ENCODE assay signal across 9 cellular contexts in the genomic region with DNA sequence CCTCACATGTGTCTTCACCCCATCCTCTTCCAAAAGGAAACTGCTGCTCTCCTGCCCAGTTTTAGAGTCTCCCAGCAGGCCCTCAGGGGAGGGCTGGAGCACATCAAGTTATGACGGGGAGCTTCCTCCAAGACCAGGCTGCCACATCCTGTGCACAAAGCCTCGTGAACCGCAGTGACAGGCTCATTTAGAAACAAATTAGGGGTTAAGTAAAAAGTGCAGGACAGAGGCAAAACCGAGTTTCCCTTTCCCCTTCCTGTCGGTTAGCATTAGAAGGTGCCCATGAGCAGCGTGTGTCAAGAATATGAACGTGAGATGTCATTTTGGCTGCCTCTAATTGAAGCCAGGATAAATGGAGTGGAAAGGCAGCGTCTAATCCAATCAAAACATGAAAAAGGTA.
A peak's percentile ranks its signal among the peaks of the same experiment; 100 is the strongest.
DNase-seq lines count a peak whose midpoint lies in the region; ATAC-seq and TF ChIP-seq lines count a peak whose summit lies in the region.
"Had no signal": no experiment of that assay in that cellular context is flagged by ENCODE, and none has a peak within 500 bp of the region (broad histone marks: within the 10 kb centered on the region; RNA-seq: fewer than 3 reads in every experiment).

No MANE protein-coding gene starts in this region.

- TF ChIP-seq CTCF in upper lobe of right lung (IDR thresholded peaks at IDR 0.05) = no peak

- H3K9me3 Mint-ChIP-seq in T-helper 2 cell treated with Interferon-gamma antibody and Interleukin-4, amounts not matched to agents 5 μg/mL and 100 μg/mL, for 36 hours = no peaks in the 10 kb centered on the region

- no peaks in the 10 kb centered on the region for H3K27me3 ChIP-seq in upper lobe of right lung

- DNase-seq in stimulated activated naive CD4-positive, alpha-beta T cell (lab: John Stamatoyannopoulos, UW) = peak in 4 of 6 experiments; percentile 4 to 59 (median 42)
- no peak for DNase-seq in stimulated activated naive CD4-positive, alpha-beta T cell treated with Interleukin-2 at 50 U/mL for 16 hours (lab: John Stamatoyannopoulos, UW)
- peak; percentile 73 for DNase-seq in T-helper 2 cell treated with Interferon-gamma antibody and Interleukin-4, amounts not matched to agents 5 μg/mL and 100 μg/mL, for 36 hours (ENCODE audit: low spot score)
- DNase-seq in upper lobe of right lung = no peak
- no peak for DNase-seq in NCI-H128 (lab: John Stamatoyannopoulos, UW; ENCODE audit: unreplicated experiment)
- no peak for DNase-seq in ureter (ENCODE audit: low spot score)
- no peak for DNase-seq in COLO829 (ENCODE audit: low spot score)
- DNase-seq: NCI-H2171 had no signal

- H3K36me3 ChIP-seq in upper lobe of right lung = no peaks in the 10 kb centered on the region

- peak overlapping the region; percentile 79 for H3K27ac Mint-ChIP-seq in T-helper 2 cell treated with Interferon-gamma antibody and Interleukin-4, amounts not matched to agents 5 μg/mL and 100 μg/mL, for 36 hours

- peak; percentile 57 for ATAC-seq in HG03280 (IDR thresholded peaks at IDR 0.05; ENCODE audit: unreplicated experiment)
- peak; percentile 73 for ATAC-seq in upper lobe of right lung

- H3K36me3 Mint-ChIP-seq in T-helper 2 cell treated with Interferon-gamma antibody and Interleukin-4, amounts not matched to agents 5 μg/mL and 100 μg/mL, for 36 hours (ENCODE audit: low read depth) = peaks cover 9% of the 10 kb centered on the region

- peaks cover 16% of the 10 kb centered on the region for H3K27me3 Mint-ChIP-seq in T-helper 2 cell treated with Interferon-gamma antibody and Interleukin-4, amounts not matched to agents 5 μg/mL and 100 μg/mL, for 36 hours (ENCODE audit: low read depth)

- H3K9me3 ChIP-seq in upper lobe of right lung = no peaks in the 10 kb centered on the region

- no peak overlapping the region for H3K4me3 ChIP-seq in upper lobe of right lung

- no peaks in the 10 kb centered on the region for H3K4me1 ChIP-seq in upper lobe of right lung

- H3K27ac ChIP-seq in upper lobe of right lung = no peak overlapping the region

- peaks cover 31% of the 10 kb centered on the region for H3K4me1 Mint-ChIP-seq in T-helper 2 cell treated with Interferon-gamma antibody and Interleukin-4, amounts not matched to agents 5 μg/mL and 100 μg/mL, for 36 hours (ENCODE audit: low read depth)

- H3K4me3 Mint-ChIP-seq in T-helper 2 cell treated with Interferon-gamma antibody and Interleukin-4, amounts not matched to agents 5 μg/mL and 100 μg/mL, for 36 hours = peak overlapping the region; percentile 48

- intact Hi-C loops in upper lobe of right lung (cut with DNase I) = loop anchor here (10.0 kb wide), 1 partner anchor 265 kb away; no protein-coding TSS in a partner anchor

Comparison
In these comparisons a context has a peak if more than half of its experiments do, and no peak if none do; other contexts are left out.
1. DNase-seq: peak in stimulated activated naive CD4-positive, alpha-beta T cell (4 of 6) and T-helper 2 cell treated with Interferon-gamma antibody and Interleukin-4, amounts not matched to agents 5 μg/mL and 100 μg/mL, for 36 hours (single experiment); none in stimulated activated naive CD4-positive, alpha-beta T cell treated with Interleukin-2 at 50 U/mL for 16 hours (single experiment), upper lobe of right lung (single experiment), NCI-H128 (single experiment), ureter (single experiment) and COLO829 (single experiment).